ENCODE assay signal across 9 cellular contexts in the genomic region with DNA sequence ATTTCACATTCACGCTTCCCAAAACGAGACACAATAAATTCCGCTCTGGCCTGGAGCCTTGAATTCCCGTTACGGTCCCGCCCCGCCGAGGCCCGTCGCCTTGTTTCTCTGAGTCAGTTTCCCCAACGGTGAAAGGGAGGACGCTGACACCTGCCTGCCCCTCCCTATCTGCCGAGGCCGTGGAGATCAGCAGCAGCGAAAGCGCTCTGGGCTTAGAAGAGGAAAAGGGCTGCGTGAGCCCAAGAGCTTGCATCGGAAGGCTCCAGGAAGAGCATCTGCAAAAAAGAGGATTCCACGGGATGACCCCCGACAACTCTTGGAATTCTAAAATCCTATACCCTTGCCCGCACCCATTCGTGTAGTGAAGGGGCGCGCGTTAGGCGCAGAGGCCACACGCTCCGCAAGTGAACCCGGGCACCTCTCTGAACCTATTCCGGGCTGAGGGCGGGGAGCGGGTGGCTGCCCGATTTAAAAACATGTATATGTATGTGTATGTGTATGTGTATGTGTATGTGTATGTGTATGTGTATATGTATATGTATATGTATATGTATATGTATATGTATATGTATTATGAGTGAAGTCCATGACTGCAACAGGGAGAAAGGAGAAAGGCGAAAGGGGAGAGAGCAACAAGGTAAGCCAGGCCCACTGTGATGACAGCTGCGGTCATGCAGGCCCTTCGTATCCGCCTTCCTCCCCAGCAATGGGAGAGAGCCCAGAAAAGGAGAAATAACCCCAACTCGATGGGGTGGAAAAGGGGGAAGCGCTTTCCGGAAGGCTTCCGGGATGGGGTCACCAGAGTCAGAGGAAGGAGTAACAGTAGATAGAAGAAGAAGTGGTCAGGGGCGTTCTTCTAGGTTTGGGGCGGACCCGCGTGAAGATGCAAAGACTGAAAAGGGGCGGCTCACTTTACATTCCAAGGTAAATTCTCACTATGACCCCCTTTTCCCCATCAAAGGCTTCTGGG. TPM values are rescaled to one million over a fixed set of nuclear protein-coding genes. Genes with fewer than 3 reads are reported as not detected.
DNase-seq lines count a peak whose midpoint lies in the region; ATAC-seq and TF ChIP-seq lines count a peak whose summit lies in the region.
"Had no signal": no experiment of that assay in that cellular context is flagged by ENCODE, and none has a peak within 500 bp of the region (broad histone marks: within the 10 kb centered on the region; RNA-seq: fewer than 3 reads in every experiment).

No MANE protein-coding gene starts in this region.

- H3K9me3 ChIP-seq in ascending aorta (no peaks in the 10 kb centered on the region), iPS-18a (ENCODE audit: control insufficient read depth, low read depth, low read length) (no peaks in the 10 kb centered on the region)

- H3K27me3 ChIP-seq in ascending aorta (no peaks in the 10 kb centered on the region), iPS-18a (ENCODE audit: control insufficient read depth, insufficient read depth, low read length) (peaks cover 9% of the 10 kb centered on the region)

- H3K9ac ChIP-seq in iPS-18a (ENCODE audit: low read length), result no peak overlapping the region

- POLR2A ChIA-PET in GM10248 (lab: Yijun Ruan, JAX), result interaction anchor here (0.7 to 1.3 kb wide), 4 partner anchors 9 to 55 kb away, joined by 3 to 5 read pairs (median 4); no protein-coding TSS in a partner anchor

- H3K27ac ChIP-seq in ascending aorta (peak overlapping the region; percentile 84 to 85), iPS-18a (ENCODE audit: low read length) (no peak overlapping the region)

- peak overlapping the region; percentile 83 to 91 for H3K4me3 ChIP-seq in ascending aorta
- peak overlapping the region; percentile 77 for H3K4me3 ChIP-seq in iPS-18a (ENCODE audit: low read length)

- in situ Hi-C loops in G401 (cut with HindIII; ENCODE audit: low sequenced_read_pairs), result loop anchor here (25.0 kb wide), 1 partner anchor 100 kb away; no protein-coding TSS in a partner anchor

- CTCF ChIA-PET in GM10248 (lab: Yijun Ruan, JAX), result interaction anchor here (0.9 to 4.7 kb wide), 9 partner anchors 9 to 201 kb away, joined by 3 to 29 read pairs (median 5); no protein-coding TSS in a partner anchor

- no peaks in the 10 kb centered on the region for H3K36me3 ChIP-seq in ascending aorta
- no peaks in the 10 kb centered on the region for H3K36me3 ChIP-seq in iPS-18a (ENCODE audit: control insufficient read depth, low read depth, low read length)

- DNase-seq in G401 (ENCODE audit: low spot score) (peak; percentile 41), SKM-1 treated with dmso at 0.1 percent for 144 hours (lab: John Stamatoyannopoulos, UW; ENCODE audit: unreplicated experiment) (peak; percentile 95), ascending aorta (ENCODE audit: low spot score in 2 of 2) (peak; percentile 37 to 86), GM10248 (ENCODE audit: extremely low spot score) (no peak)
- DNase-seq in stimulated activated CD4-positive, alpha-beta T cell treated with anti-CD3 and anti-CD28 coated beads, Interleukin-15, amount 100 ng/mL, for 1 hour (ENCODE audit: low read depth in 1 of 2, low spot score in 1 of 2), result peak; percentile 23 to 44

- ATAC-seq in HG02870 (IDR thresholded peaks at IDR 0.05; ENCODE audit: unreplicated experiment), result peak; percentile 4
- ATAC-seq in HG02938 (IDR thresholded peaks at IDR 0.05; ENCODE audit: unreplicated experiment), result no peak

- intact Hi-C loops in ascending aorta (cut with DNase I), result loop anchor here (1.0 to 5.0 kb wide), 5 partner anchors 14 to 565 kb away; no protein-coding TSS in a partner anchor

- H3K4me1 ChIP-seq in ascending aorta (peaks cover 0 to 7% of the 10 kb centered on the region in 2 donors), iPS-18a (ENCODE audit: control insufficient read depth, low read depth, low read length) (peaks cover 5% of the 10 kb centered on the region)

- TF ChIP-seq CTCF in ascending aorta (IDR thresholded peaks at IDR 0.05), result no peak
- no peak for TF ChIP-seq CTCF in GM10248 (IDR thresholded peaks at IDR 0.05; ENCODE audit: control extremely low read depth, extremely low read depth, low read depth, missing control alignments)

RNA-seq across cellular contexts. Expression of gene MRTFA, which starts 0.9 kb away (rescaled TPM):
- total RNA-seq in G401 (2014; rRNA removed; shearing (Covaris generic)), result 11.0 and 14.6 TPM in 2 replicates
- total RNA-seq in ascending aorta, result 99.3 TPM

RNA-seq across cellular contexts. Expression of gene MCHR1, which starts 41.8 kb away (rescaled TPM):
- 0.34 TPM in 1 of 2 replicates, not detected in the other for total RNA-seq in G401 (2014; rRNA removed; shearing (Covaris generic))
- total RNA-seq in ascending aorta, result not detected
- total RNA-seq: activated CD8-positive, alpha-beta memory T cell treated with anti-CD3 and anti-CD28 coated beads for 36 hours had no signal
